ENCODE assay signal across 27 cellular contexts in the genomic region with DNA sequence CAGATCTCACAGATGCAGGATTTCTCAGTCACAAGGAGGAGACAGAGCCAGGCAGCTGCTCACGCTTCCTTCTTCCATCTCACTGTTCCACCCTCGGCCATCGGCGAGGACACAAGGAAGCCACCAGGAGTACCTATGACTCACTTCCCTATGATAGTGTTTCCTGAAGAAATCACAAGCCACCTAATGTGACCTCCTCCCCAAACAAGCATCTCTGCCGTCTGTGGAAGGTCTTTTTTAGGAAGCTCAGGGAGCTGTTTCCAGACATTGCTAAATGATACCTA.
"Had no signal": no experiment of that assay in that cellular context is flagged by ENCODE, and none has a peak within 500 bp of the region (broad histone marks: within the 10 kb centered on the region; RNA-seq: fewer than 3 reads in every experiment).

No MANE protein-coding gene starts in this region.

- H3K36me3 ChIP-seq: brain microvascular endothelial cell, cardiac muscle cell had no signal

- H3K27ac ChIP-seq: brain microvascular endothelial cell, cardiac muscle cell had no signal

- DNase-seq: activated CD4-positive, alpha-beta T cell treated with anti-CD3 and anti-CD28 coated beads, Interleukin-2, amount 10 ng/mL, durations not matched to agents 24 days and 14 days; activated CD4-positive, alpha-beta T cell treated with anti-CD3 and anti-CD28 coated beads, Interleukin-2, amount 50 U/mL, for 4 hours; activated CD8-positive, alpha-beta T cell treated with anti-CD3 and anti-CD28 coated beads for 36 hours; activated naive CD4-positive, alpha-beta T cell; activated naive CD4-positive, alpha-beta T cell treated with anti-CD3 and anti-CD28 coated beads, Interleukin-2, amount 50 U/mL, for 16 hours; activated naive CD8-positive, alpha-beta T cell treated with anti-CD3 and anti-CD28 coated beads for 36 hours; activated T-cell treated with anti-CD3 and anti-CD28 coated beads, Interleukin-2, amount 50 U/mL, for 1 hour; activated T-cell treated with anti-CD3 and anti-CD28 coated beads, Interleukin-2, amount 50 U/mL, for 72 hours; amniotic stem cell; aorta; brain microvascular endothelial cell; Kasumi-1; KG1; MM.1S; MV-4-11; NCI-H1092; NCI-H1436 treated with DMSO at 0.1 percent for 48 hours; NCI-H1694 treated with DMSO at 0.1 percent for 48 hours; NCI-H2029; NCI-H2227 treated with DMSO at 0.1 percent for 48 hours; NCI-H446 treated with DMSO at 0.1 percent for 48 hours; NCI-H524 treated with DMSO at 0.1 percent for 48 hours; T1000 had no signal

- H3K4me3 ChIP-seq: cardiac muscle cell had no signal

- ATAC-seq: activated CD8-positive, alpha-beta T cell treated with anti-CD3 and anti-CD28 coated beads for 36 hours; activated T-cell treated with anti-CD3 and anti-CD28 coated beads, Interleukin-2, amount 50 U/mL, for 72 hours; activated T-helper 17 cell treated with anti-CD3 and anti-CD28 coated beads, Interleukin-2, amount 50 U/mL, for 72 hours; Panc1; SK-N-SH treated with all-trans-retinoic acid at 6 μM for 48 hours had no signal

- H3K27me3 ChIP-seq: brain microvascular endothelial cell, cardiac muscle cell had no signal
